Comparison of ENCODE assay signal across 1 cellular context in genomic region chr10:69639291-69640195, GRCh38.
A peak's percentile ranks its signal among the peaks of the same experiment; 100 is the strongest.
TF ChIP-seq lines count a peak whose summit lies in the region.

No MANE protein-coding gene starts in this region.

TF ChIP-seq in K562, 482 proteins besides CTCF, POLR2A, EP300 and RAD21 (continued from another document):
- TF ChIP-seq CGGBP1 (CRISPR knock-in tag; IDR thresholded peaks at IDR 0.05) (no peak), TSHZ1 (CRISPR knock-in tag; IDR thresholded peaks at IDR 0.05) (no peak), ZNF41 (CRISPR knock-in tag; conservative IDR thresholded peaks at IDR 0.05) (no peak), HDAC2 (IDR thresholded peaks at IDR 0.05) (no peak), TEAD2 (tag; IDR thresholded peaks at IDR 0.05) (no peak), RB1 (IDR thresholded peaks at IDR 0.05; ENCODE audit: low read depth) (0 out of 2 replicates have a peak, but pooled peaks have one; percentile 36), XRCC5 (IDR thresholded peaks at IDR 0.05; ENCODE audit: low read depth, low read length) (peak; percentile 83)
- TF ChIP-seq, protein P1, sequence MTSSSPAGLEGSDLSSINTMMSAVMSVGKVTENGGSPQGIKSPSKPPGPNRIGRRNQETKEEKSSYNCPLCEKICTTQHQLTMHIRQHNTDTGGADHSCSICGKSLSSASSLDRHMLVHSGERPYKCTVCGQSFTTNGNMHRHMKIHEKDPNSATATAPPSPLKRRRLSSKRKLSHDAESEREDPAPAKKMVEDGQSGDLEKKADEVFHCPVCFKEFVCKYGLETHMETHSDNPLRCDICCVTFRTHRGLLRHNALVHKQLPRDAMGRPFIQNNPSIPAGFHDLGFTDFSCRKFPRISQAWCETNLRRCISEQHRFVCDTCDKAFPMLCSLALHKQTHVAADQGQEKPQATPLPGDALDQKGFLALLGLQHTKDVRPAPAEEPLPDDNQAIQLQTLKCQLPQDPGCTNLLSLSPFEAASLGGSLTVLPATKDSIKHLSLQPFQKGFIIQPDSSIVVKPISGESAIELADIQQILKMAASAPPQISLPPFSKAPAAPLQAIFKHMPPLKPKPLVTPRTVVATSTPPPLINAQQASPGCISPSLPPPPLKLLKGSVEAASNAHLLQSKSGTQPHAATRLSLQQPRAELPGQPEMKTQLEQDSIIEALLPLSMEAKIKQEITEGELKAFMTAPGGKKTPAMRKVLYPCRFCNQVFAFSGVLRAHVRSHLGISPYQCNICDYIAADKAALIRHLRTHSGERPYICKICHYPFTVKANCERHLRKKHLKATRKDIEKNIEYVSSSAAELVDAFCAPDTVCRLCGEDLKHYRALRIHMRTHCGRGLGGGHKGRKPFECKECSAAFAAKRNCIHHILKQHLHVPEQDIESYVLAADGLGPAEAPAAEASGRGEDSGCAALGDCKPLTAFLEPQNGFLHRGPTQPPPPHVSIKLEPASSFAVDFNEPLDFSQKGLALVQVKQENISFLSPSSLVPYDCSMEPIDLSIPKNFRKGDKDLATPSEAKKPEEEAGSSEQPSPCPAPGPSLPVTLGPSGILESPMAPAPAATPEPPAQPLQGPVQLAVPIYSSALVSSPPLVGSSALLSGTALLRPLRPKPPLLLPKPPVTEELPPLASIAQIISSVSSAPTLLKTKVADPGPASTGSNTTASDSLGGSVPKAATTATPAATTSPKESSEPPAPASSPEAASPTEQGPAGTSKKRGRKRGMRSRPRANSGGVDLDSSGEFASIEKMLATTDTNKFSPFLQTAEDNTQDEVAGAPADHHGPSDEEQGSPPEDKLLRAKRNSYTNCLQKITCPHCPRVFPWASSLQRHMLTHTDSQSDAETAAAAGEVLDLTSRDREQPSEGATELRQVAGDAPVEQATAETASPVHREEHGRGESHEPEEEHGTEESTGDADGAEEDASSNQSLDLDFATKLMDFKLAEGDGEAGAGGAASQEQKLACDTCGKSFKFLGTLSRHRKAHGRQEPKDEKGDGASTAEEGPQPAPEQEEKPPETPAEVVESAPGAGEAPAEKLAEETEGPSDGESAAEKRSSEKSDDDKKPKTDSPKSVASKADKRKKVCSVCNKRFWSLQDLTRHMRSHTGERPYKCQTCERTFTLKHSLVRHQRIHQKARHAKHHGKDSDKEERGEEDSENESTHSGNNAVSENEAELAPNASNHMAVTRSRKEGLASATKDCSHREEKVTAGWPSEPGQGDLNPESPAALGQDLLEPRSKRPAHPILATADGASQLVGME (CRISPR knock-in tag; IDR thresholded peaks at IDR 0.05): no peak
TF ChIP-seq in K562: peak in this region for 12.
